1 cellular context compared by ENCODE assay signal in the genomic region with DNA sequence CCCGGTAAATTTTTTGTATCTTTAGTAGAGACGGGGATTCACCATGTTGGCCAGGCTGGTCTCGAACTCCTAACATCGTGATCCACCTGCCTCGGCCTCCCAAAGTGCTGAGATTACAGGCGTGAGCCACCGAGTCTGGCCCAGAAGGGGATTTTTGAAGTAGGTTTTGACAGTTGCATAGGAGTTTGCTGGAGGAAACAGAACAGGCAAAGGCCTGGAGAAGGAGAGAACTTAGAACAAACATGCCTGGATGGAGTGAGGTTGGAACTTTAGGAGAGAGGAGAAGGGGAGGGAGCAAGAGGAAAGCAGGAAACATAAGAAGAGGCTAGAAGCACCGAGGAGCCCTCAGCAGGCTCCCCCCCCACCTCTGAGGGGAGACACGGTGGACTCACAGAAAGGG.
TF ChIP-seq lines count a peak whose summit lies in the region.

No MANE protein-coding gene starts in this region.

TF ChIP-seq in HepG2, 621 proteins besides CTCF, POLR2A, EP300 and RAD21:
- TF ChIP-seq, protein P1, sequence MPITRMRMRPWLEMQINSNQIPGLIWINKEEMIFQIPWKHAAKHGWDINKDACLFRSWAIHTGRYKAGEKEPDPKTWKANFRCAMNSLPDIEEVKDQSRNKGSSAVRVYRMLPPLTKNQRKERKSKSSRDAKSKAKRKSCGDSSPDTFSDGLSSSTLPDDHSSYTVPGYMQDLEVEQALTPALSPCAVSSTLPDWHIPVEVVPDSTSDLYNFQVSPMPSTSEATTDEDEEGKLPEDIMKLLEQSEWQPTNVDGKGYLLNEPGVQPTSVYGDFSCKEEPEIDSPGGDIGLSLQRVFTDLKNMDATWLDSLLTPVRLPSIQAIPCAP (CRISPR knock-in tag; IDR thresholded peaks at IDR 0.05; ENCODE audit: low read depth): no peak
- TF ChIP-seq HOXD1 (CRISPR knock-in tag; IDR thresholded peaks at IDR 0.05): no peak
- no peak for TF ChIP-seq ZNF644 (CRISPR knock-in tag; IDR thresholded peaks at IDR 0.05; ENCODE audit: low read depth)
- TF ChIP-seq ZNF777 (CRISPR knock-in tag; IDR thresholded peaks at IDR 0.05): no peak
- TF ChIP-seq, protein P2, sequence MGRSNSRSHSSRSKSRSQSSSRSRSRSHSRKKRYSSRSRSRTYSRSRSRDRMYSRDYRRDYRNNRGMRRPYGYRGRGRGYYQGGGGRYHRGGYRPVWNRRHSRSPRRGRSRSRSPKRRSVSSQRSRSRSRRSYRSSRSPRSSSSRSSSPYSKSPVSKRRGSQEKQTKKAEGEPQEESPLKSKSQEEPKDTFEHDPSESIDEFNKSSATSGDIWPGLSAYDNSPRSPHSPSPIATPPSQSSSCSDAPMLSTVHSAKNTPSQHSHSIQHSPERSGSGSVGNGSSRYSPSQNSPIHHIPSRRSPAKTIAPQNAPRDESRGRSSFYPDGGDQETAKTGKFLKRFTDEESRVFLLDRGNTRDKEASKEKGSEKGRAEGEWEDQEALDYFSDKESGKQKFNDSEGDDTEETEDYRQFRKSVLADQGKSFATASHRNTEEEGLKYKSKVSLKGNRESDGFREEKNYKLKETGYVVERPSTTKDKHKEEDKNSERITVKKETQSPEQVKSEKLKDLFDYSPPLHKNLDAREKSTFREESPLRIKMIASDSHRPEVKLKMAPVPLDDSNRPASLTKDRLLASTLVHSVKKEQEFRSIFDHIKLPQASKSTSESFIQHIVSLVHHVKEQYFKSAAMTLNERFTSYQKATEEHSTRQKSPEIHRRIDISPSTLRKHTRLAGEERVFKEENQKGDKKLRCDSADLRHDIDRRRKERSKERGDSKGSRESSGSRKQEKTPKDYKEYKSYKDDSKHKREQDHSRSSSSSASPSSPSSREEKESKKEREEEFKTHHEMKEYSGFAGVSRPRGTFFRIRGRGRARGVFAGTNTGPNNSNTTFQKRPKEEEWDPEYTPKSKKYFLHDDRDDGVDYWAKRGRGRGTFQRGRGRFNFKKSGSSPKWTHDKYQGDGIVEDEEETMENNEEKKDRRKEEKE (IDR thresholded peaks at IDR 0.05): no peak
- TF ChIP-seq SATB2 (CRISPR knock-in tag; IDR thresholded peaks at IDR 0.05): no peak
